ENCODE assay signal across 8 cellular contexts in genomic region chr11:33039274-33040126, GRCh38. TPM values are rescaled to one million over a fixed set of nuclear protein-coding genes. Genes with fewer than 3 reads are reported as not detected.
DNase-seq lines count a peak whose midpoint lies in the region; ATAC-seq and TF ChIP-seq lines count a peak whose summit lies in the region.

TCP11L1 (plus strand) TSS chr11:33039572; CDS start chr11:33043774, 4,202 bp downstream.

- ATAC-seq in GM19351 (IDR thresholded peaks at IDR 0.05; ENCODE audit: unreplicated experiment), result peak; percentile 73
- ATAC-seq in HG03469 (IDR thresholded peaks at IDR 0.05; ENCODE audit: unreplicated experiment), result peak; percentile 67

- DNase-seq in CD14-positive monocyte (ENCODE audit: low spot score) (no peak), NCI-H526 treated with DMSO at 0.1 percent for 48 hours (lab: John Stamatoyannopoulos, UW) (peak; percentile 93)
- DNase-seq in activated CD4-positive, alpha-beta T cell treated with anti-CD3 and anti-CD28 coated beads, Interleukin-2, amount 50 U/mL, for 4 hours, result peak; percentile 75 to 76
- DNase-seq in stimulated activated CD4-positive, alpha-beta T cell treated with anti-CD3 and anti-CD28 coated beads, Interleukin-4, amount 100 ng/mL, for 24 hours, result peak; percentile 84

- H3K27me3 Mint-ChIP-seq in CD14-positive monocyte (ENCODE audit: low read depth in 3 of 3), result peaks cover 0 to 4% (median 3%) of the 10 kb centered on the region in 3 donors

- peak within 1 kb of the TSS; percentile 93 for H3K27ac ChIP-seq in duodenal mucosa (ENCODE audit: low read depth, low read length)
- peak within 1 kb of the TSS; percentile 93 to 99 for H3K27ac ChIP-seq in liver (ENCODE audit: low read depth in 1 of 2, low read length in 2 of 2)

- H3K4me1 Mint-ChIP-seq in CD14-positive monocyte, result peaks cover 21% of the 10 kb centered on the region

- H3K36me3 ChIP-seq in duodenal mucosa (ENCODE audit: control insufficient read depth in 1 of 2, insufficient read depth in 2 of 2, low read length in 2 of 2) (peaks cover 0 to 3% of the 10 kb centered on the region in 2 donors), liver (ENCODE audit: control insufficient read depth in 4 of 4, insufficient read depth in 3 of 4, low read depth in 1 of 4, low read length in 3 of 4) (peaks cover 0 to 3% (median 0%) of the 10 kb centered on the region in 4 donors)

- no peaks in the 10 kb centered on the region for H3K27me3 ChIP-seq in duodenal mucosa (ENCODE audit: control insufficient read depth in 1 of 2, insufficient read depth in 2 of 2, low read length in 2 of 2)
- H3K27me3 ChIP-seq in liver (ENCODE audit: control insufficient read depth in 4 of 4, insufficient read depth in 4 of 4, low read length in 3 of 4), result no peaks in the 10 kb centered on the region

- H3K9me3 ChIP-seq in duodenal mucosa (ENCODE audit: control insufficient read depth in 1 of 2, low read length in 2 of 2) (no peaks in the 10 kb centered on the region), liver (ENCODE audit: control insufficient read depth in 4 of 4, low read length in 3 of 4) (no peaks in the 10 kb centered on the region)

- no peak for TF ChIP-seq RAD21 in liver (IDR thresholded peaks at IDR 0.05)

- TF ChIP-seq CTCF in CD14-positive monocyte (IDR thresholded peaks at IDR 0.05), result no peak
- TF ChIP-seq CTCF in liver (IDR thresholded peaks at IDR 0.05; ENCODE audit: low read depth, low read length, missing input control), result no peak

- no peaks in the 10 kb centered on the region for H3K9me3 Mint-ChIP-seq in CD14-positive monocyte

- intact Hi-C loops in CD14-positive monocyte (cut with micrococcal nuclease), result loop anchor here in 1 of 2 donors (2.0 to 10.0 kb wide), 2 partner anchors 23 to 455 kb away; partner anchors contain the start of gene EIF3M

- H3K4me3 ChIP-seq in duodenal mucosa (ENCODE audit: low read depth in 1 of 2, low read length in 2 of 2), result peak within 1 kb of the TSS; percentile 74 to 90
- peak within 1 kb of the TSS; percentile 83 to 95 (median 87) for H3K4me3 ChIP-seq in liver (ENCODE audit: low read depth in 1 of 3, low read length in 3 of 3)

- WGBS in liver, result under 1% methylated on average over 94 of the region's 94 CpGs

- H3K27ac Mint-ChIP-seq in CD14-positive monocyte, result peak within 1 kb of the TSS; percentile 89 to 99 (median 97)

- peak within 1 kb of the TSS; percentile 84 to 93 for H3K4me3 Mint-ChIP-seq in CD14-positive monocyte

- peaks cover 11 to 14% of the 10 kb centered on the region in 2 donors for H3K36me3 Mint-ChIP-seq in CD14-positive monocyte

- H3K9ac ChIP-seq in duodenal mucosa (ENCODE audit: low read depth in 1 of 2, low read length in 2 of 2), result peak within 1 kb of the TSS; percentile 67 to 83
- peak within 1 kb of the TSS; percentile 78 to 83 for H3K9ac ChIP-seq in liver (ENCODE audit: low read depth in 1 of 2, low read length in 2 of 2)

- H3K4me1 ChIP-seq in duodenal mucosa (ENCODE audit: control insufficient read depth in 1 of 2, insufficient read depth in 2 of 2, low read length in 2 of 2) (peaks cover 9 to 20% of the 10 kb centered on the region in 2 donors), liver (ENCODE audit: control insufficient read depth in 4 of 4, insufficient read depth in 4 of 4, low read length in 3 of 4) (peaks cover 3 to 23% (median 17%) of the 10 kb centered on the region in 4 donors)

TF ChIP-seq in liver, 16 proteins besides CTCF, POLR2A, EP300 and RAD21:
- TF ChIP-seq SP1 (IDR thresholded peaks at IDR 0.05) (peak; percentile 38), GABPA (IDR thresholded peaks at IDR 0.05 in 1 of 2, conservative IDR thresholded peaks at IDR 0.05 in 1 of 2) (no peak), ZBTB33 (IDR thresholded peaks at IDR 0.05) (no peak), JUND (IDR thresholded peaks at IDR 0.05) (no peak), YY1 (IDR thresholded peaks at IDR 0.05) (peak; percentile 100), MAX (IDR thresholded peaks at IDR 0.05) (no peak), HNF4A (conservative IDR thresholded peaks at IDR 0.05) (peak in 1 of 2 donors; percentile 6), FOXA1 (IDR thresholded peaks at IDR 0.05) (no peak), REST (IDR thresholded peaks at IDR 0.05) (peak; percentile 59), RXRA (IDR thresholded peaks at IDR 0.05) (peak; percentile 19 to 22), FOXA2 (IDR thresholded peaks at IDR 0.05) (no peak)

RNA-seq across cellular contexts. Expression of gene TCP11L1, which starts in this region (rescaled TPM):
- 1 to 10 TPM; 5.1 to 7.0 TPM for polyA plus RNA-seq in CD14-positive monocyte
- 10 to 100 TPM; 10.5 to 11.7 TPM for total RNA-seq in liver
- 1 to 10 TPM; 2.9 to 3.3 TPM for polyA plus RNA-seq in liver
